In the genomic region with DNA sequence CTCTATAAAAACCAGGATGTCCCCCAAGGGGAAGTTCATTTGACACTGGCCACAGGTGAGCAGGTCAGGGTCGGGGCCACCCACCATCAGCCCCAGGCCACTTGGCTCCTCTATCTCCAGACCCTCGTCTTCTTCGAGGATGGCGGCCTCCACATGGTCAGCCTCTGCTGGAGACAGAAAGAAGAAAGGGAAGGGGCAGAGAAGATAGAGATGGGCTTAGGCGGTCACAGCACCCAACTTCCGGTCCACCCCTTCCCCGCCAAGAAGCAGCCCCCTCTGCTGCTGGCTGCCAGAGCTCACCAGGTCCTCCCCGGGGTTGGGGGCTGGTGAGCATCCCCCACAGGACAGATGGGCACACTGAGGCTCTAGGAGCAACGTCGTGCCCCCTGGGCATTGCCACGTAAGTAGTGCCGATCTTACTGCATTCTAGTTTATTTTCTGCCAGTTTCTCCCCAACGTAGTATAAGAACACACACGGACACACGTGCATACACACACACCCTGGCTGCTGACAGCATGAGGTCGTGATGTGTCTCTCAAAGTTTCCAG, we compare ENCODE assay signal across 1 cellular context.
TF ChIP-seq lines count a peak whose summit lies in the region.

No MANE protein-coding gene starts in this region.

TF ChIP-seq in H1, 55 proteins besides CTCF, POLR2A, EP300 and RAD21:
- TF ChIP-seq E2F6 (IDR thresholded peaks at IDR 0.05) (no peak), BACH1 (IDR thresholded peaks at IDR 0.05; ENCODE audit: low read length) (no peak), PHF8 (conservative IDR thresholded peaks at IDR 0.05; ENCODE audit: low read depth, low read length) (no peak), EZH2 (IDR thresholded peaks at IDR 0.05; ENCODE audit: low read depth, low read length, severe bottlenecking) (no peak), NRF1 (IDR thresholded peaks at IDR 0.05; ENCODE audit: low read depth, low read length) (no peak), HDAC6 (IDR thresholded peaks at IDR 0.05; ENCODE audit: low read depth, low read length) (no peak), SUZ12 (IDR thresholded peaks at IDR 0.05; ENCODE audit: low read length) (no peak), SIRT6 (IDR thresholded peaks at IDR 0.05; ENCODE audit: low read length) (no peak), SP4 (IDR thresholded peaks at IDR 0.05; ENCODE audit: low read length) (no peak)
- TF ChIP-seq, protein P1, sequence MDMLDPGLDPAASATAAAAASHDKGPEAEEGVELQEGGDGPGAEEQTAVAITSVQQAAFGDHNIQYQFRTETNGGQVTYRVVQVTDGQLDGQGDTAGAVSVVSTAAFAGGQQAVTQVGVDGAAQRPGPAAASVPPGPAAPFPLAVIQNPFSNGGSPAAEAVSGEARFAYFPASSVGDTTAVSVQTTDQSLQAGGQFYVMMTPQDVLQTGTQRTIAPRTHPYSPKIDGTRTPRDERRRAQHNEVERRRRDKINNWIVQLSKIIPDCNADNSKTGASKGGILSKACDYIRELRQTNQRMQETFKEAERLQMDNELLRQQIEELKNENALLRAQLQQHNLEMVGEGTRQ (IDR thresholded peaks at IDR 0.05; ENCODE audit: low read length), result no peak
